12 cellular contexts compared by ENCODE assay signal in the genomic region with DNA sequence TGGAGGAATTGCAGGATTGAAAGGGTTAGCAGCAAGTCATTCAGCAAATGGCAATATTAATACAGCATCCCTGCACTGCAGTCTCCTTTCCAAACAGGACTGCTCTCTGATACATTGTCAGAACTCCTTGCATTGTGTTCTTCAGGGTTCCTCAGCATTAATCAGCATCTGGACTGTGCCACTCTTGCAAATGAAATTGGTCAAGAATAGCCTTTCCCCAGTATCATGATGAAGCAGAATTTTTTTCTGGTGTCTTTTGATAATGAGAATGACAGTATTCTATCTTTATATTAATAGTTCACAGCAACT.
A peak's percentile ranks its signal among the peaks of the same experiment; 100 is the strongest.
DNase-seq lines count a peak whose midpoint lies in the region; ATAC-seq and TF ChIP-seq lines count a peak whose summit lies in the region.
"Had no signal": no experiment of that assay in that cellular context is flagged by ENCODE, and none has a peak within 500 bp of the region (broad histone marks: within the 10 kb centered on the region; RNA-seq: fewer than 3 reads in every experiment).

No MANE protein-coding gene starts in this region.

- no peaks in the 10 kb centered on the region for H3K9me3 ChIP-seq in SK-N-MC (ENCODE audit: low read depth, low read length)
- H3K9me3 ChIP-seq: BE2C had no signal

- H3K9ac ChIP-seq in SK-N-MC (ENCODE audit: insufficient read length) (no peak overlapping the region), rectal smooth muscle tissue (ENCODE audit: low read length) (no peak overlapping the region)

- H3K27me3 ChIP-seq in rectal smooth muscle tissue (ENCODE audit: control insufficient read depth, insufficient read depth, low read length) = no peaks in the 10 kb centered on the region
- H3K27me3 ChIP-seq: BE2C had no signal

- peaks cover 13% of the 10 kb centered on the region for H3K4me1 ChIP-seq in rectal smooth muscle tissue (ENCODE audit: control insufficient read depth, insufficient read depth, low read length)

- TF ChIP-seq CTCF in fibroblast of the aortic adventitia (IDR thresholded peaks at IDR 0.05; ENCODE audit: insufficient read depth, low read length) = no peak

- H3K27ac ChIP-seq in SK-N-MC (0 out of 2 replicates have a peak overlapping the region, but pooled peaks have one; percentile 68), rectal smooth muscle tissue (ENCODE audit: low read depth, low read length) (peak overlapping the region; percentile 61)
- H3K27ac ChIP-seq: C4-2B had no signal

- no peak for DNase-seq in SK-N-MC (ENCODE audit: low read depth, low spot score)
- peak; percentile 47 for DNase-seq in fibroblast of the aortic adventitia (ENCODE audit: low read depth)
- DNase-seq in activated CD8-positive, alpha-beta memory T cell treated with anti-CD3 and anti-CD28 coated beads, Interleukin-2, amount 50 U/mL, for 48 hours = no peak
- DNase-seq in NCI-H510A (lab: John Stamatoyannopoulos, UW) = no peak
- DNase-seq in iPS-NIHi7 (ENCODE audit: extremely low spot score) = no peak
- DNase-seq: BE2C; CD4-positive, alpha-beta memory T cell; DMS79 had no signal

- no peak for ATAC-seq in GM19455 (IDR thresholded peaks at IDR 0.05; ENCODE audit: unreplicated experiment)
- ATAC-seq: HCT116 had no signal

- H3K36me3 ChIP-seq in SK-N-MC (ENCODE audit: insufficient read depth, low read length) (no peaks in the 10 kb centered on the region), rectal smooth muscle tissue (ENCODE audit: control insufficient read depth, insufficient read depth, low read length) (no peaks in the 10 kb centered on the region)
- H3K36me3 ChIP-seq: BE2C had no signal

- no peak overlapping the region for H3K4me3 ChIP-seq in SK-N-MC
- H3K4me3 ChIP-seq in fibroblast of the aortic adventitia (ENCODE audit: low read depth, low read length) = no peak overlapping the region
- H3K4me3 ChIP-seq in rectal smooth muscle tissue (ENCODE audit: low read length) = no peak overlapping the region
